Comparison of ENCODE assay signal across 2 cellular contexts in the genomic region with DNA sequence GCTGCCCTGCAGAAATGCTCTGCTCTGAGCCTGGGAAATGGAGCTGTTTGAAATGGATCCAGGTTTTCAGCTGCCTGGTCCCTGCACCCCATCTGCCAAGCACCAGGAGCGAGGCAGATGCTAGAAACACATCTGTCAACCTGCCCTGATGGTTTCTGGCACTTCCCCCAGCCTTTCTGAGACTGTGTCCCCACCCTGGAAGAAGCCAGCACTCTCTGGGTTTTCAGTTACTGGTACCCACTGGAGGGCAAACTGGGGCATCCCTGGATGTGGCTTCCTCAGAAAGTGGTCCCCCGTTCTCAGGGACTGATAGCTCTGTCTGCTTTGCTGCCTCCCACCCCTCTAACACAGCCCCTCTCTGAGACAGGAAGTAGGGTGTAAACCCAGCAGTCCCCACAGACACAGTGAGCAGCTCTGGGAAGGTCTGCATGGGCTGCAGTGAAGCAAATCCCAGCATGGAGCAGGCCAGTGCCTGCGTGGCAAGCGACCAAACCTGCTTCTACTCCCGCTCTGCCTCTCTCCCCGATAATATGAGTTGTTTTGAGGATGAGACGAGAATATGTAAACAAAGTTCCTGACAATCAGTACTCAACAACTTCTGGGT.
TF ChIP-seq lines count a peak whose summit lies in the region.

No MANE protein-coding gene starts in this region.

TF ChIP-seq in H1, 55 proteins besides CTCF, POLR2A, EP300 and RAD21:
- TF ChIP-seq, protein P1, sequence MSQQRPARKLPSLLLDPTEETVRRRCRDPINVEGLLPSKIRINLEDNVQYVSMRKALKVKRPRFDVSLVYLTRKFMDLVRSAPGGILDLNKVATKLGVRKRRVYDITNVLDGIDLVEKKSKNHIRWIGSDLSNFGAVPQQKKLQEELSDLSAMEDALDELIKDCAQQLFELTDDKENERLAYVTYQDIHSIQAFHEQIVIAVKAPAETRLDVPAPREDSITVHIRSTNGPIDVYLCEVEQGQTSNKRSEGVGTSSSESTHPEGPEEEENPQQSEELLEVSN (IDR thresholded peaks at IDR 0.05): no peak
- no peak for TF ChIP-seq PHF8 (conservative IDR thresholded peaks at IDR 0.05; ENCODE audit: low read depth, low read length)
- no peak for TF ChIP-seq POLR2AphosphoS5 (IDR thresholded peaks at IDR 0.05; ENCODE audit: low read depth, low read length)
- no peak for TF ChIP-seq RXRA (IDR thresholded peaks at IDR 0.05; ENCODE audit: insufficient read depth, low read depth, low read length)
- TF ChIP-seq MAFK (IDR thresholded peaks at IDR 0.05; ENCODE audit: low read depth, low read length): no peak
TF ChIP-seq in H1: peak in this region for 0.

TF ChIP-seq in GM12891, 5 proteins besides CTCF, POLR2A, EP300 and RAD21:
- no peak for TF ChIP-seq POLR2AphosphoS5 (IDR thresholded peaks at IDR 0.05; ENCODE audit: low read depth, low read length)
- TF ChIP-seq POU2F2 (IDR thresholded peaks at IDR 0.05; ENCODE audit: low read depth, low read length): no peak
- TF ChIP-seq PAX5 (IDR thresholded peaks at IDR 0.05; ENCODE audit: insufficient read depth, low read length, severe bottlenecking): no peak
- no peak for TF ChIP-seq SPI1 (IDR thresholded peaks at IDR 0.05; ENCODE audit: low read depth, low read length)
- TF ChIP-seq TAF1 (IDR thresholded peaks at IDR 0.05; ENCODE audit: low read depth, low read length): no peak
TF ChIP-seq in GM12891: peak in this region for 0.
